In the genomic region with DNA sequence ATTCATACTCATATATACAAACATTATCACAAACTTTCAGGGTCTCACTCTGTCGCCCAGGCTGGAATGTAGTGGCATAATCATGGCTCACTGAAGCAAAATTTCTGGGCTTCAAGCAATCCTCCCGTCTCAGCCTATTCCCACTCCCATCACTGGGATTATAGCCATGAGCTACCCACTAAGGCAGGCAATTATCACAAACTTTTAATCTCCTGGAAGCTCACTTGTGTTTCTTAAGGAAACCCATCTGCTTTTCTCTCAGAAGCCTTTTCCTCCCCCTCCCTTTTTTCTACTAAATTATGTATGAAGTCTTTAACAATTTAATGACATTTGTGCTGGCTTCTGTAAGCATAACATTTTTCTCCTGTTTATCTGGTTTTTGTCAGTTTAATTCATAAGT, we compare ENCODE assay signal across 26 cellular contexts.
"Had no signal": no experiment of that assay in that cellular context is flagged by ENCODE, and none has a peak within 500 bp of the region (broad histone marks: within the 10 kb centered on the region; RNA-seq: fewer than 3 reads in every experiment).

No MANE protein-coding gene starts in this region.

- H3K27ac Mint-ChIP-seq: activated CD4-positive, alpha-beta T cell treated with anti-CD3 and anti-CD28 coated beads, Interleukin-2, amount 10 ng/mL, durations not matched to agents 24 days and 14 days; activated CD8-positive, alpha-beta T cell treated with anti-CD3 and anti-CD28 coated beads for 36 hours; activated naive CD8-positive, alpha-beta T cell treated with anti-CD3 and anti-CD28 coated beads for 36 hours; activated T-cell treated with anti-CD3 and anti-CD28 coated beads, Interleukin-2, amount 50 U/mL, for 72 hours; activated T-helper 17 cell treated with anti-CD3 and anti-CD28 coated beads, Interleukin-2, amount 50 U/mL, for 72 hours had no signal

- H3K9me3 Mint-ChIP-seq: activated CD4-positive, alpha-beta T cell treated with anti-CD3 and anti-CD28 coated beads, Interleukin-2, amount 10 ng/mL, durations not matched to agents 24 days and 14 days; activated naive CD8-positive, alpha-beta T cell treated with anti-CD3 and anti-CD28 coated beads for 36 hours; activated T-helper 17 cell treated with anti-CD3 and anti-CD28 coated beads, Interleukin-2, amount 50 U/mL, for 72 hours; central memory CD8-positive, alpha-beta T cell had no signal

- H3K9me3 ChIP-seq: SJCRH30 had no signal

- ATAC-seq: activated CD8-positive, alpha-beta T cell treated with anti-CD3 and anti-CD28 coated beads for 36 hours; activated T-cell treated with anti-CD3 and anti-CD28 coated beads, Interleukin-2, amount 50 U/mL, for 72 hours; activated T-helper 17 cell treated with anti-CD3 and anti-CD28 coated beads, Interleukin-2, amount 50 U/mL, for 72 hours; Panc1 had no signal

- H3K36me3 Mint-ChIP-seq: activated naive CD8-positive, alpha-beta T cell treated with anti-CD3 and anti-CD28 coated beads for 36 hours had no signal

- H3K4me1 Mint-ChIP-seq: activated T-helper 17 cell treated with anti-CD3 and anti-CD28 coated beads, Interleukin-2, amount 50 U/mL, for 72 hours; central memory CD8-positive, alpha-beta T cell had no signal

- DNase-seq: activated CD4-positive, alpha-beta T cell treated with anti-CD3 and anti-CD28 coated beads, Interleukin-2, amount 10 ng/mL, durations not matched to agents 24 days and 14 days; activated CD4-positive, alpha-beta T cell treated with anti-CD3 and anti-CD28 coated beads, Interleukin-2, amount 50 U/mL, for 4 hours; activated CD8-positive, alpha-beta T cell treated with anti-CD3 and anti-CD28 coated beads for 36 hours; activated effector memory CD4-positive, alpha-beta T cell treated with anti-CD3 and anti-CD28 coated beads, Interleukin-2, amount 50 U/mL, for 16 hours; activated naive CD4-positive, alpha-beta T cell; activated naive CD4-positive, alpha-beta T cell treated with anti-CD3 and anti-CD28 coated beads, Interleukin-2, amount 50 U/mL, for 16 hours; activated naive CD8-positive, alpha-beta T cell treated with anti-CD3 and anti-CD28 coated beads for 36 hours; activated T-cell treated with anti-CD3 and anti-CD28 coated beads, Interleukin-2, amount 50 U/mL, for 1 hour; activated T-cell treated with anti-CD3 and anti-CD28 coated beads, Interleukin-2, amount 50 U/mL, for 72 hours; amniotic stem cell; aorta; brain microvascular endothelial cell; Karpas-422; NCI-H1105; NCI-H1417 treated with DMSO at 0.1 percent for 48 hours; NCI-H187 treated with DMSO at 0.1 percent for 48 hours; NCI-H2081; NCI-H345; NCI-H69; SHP77; SJCRH30; T1000 had no signal

- H3K4me3 ChIP-seq: SJCRH30, SK-N-MC had no signal

- H3K4me1 ChIP-seq: SJCRH30 had no signal

- H3K27ac ChIP-seq: brain microvascular endothelial cell, SJCRH30, SK-N-MC had no signal

- H3K27me3 ChIP-seq: brain microvascular endothelial cell, SJCRH30 had no signal

- H3K36me3 ChIP-seq: brain microvascular endothelial cell, SJCRH30 had no signal

- H3K4me3 Mint-ChIP-seq: activated CD4-positive, alpha-beta T cell treated with anti-CD3 and anti-CD28 coated beads, Interleukin-2, amount 10 ng/mL, durations not matched to agents 24 days and 14 days; activated CD8-positive, alpha-beta T cell treated with anti-CD3 and anti-CD28 coated beads for 36 hours; activated naive CD8-positive, alpha-beta T cell treated with anti-CD3 and anti-CD28 coated beads for 36 hours; activated T-cell treated with anti-CD3 and anti-CD28 coated beads, Interleukin-2, amount 50 U/mL, for 72 hours; activated T-helper 17 cell treated with anti-CD3 and anti-CD28 coated beads, Interleukin-2, amount 50 U/mL, for 72 hours; central memory CD8-positive, alpha-beta T cell had no signal

- H3K27me3 Mint-ChIP-seq: activated CD8-positive, alpha-beta T cell treated with anti-CD3 and anti-CD28 coated beads for 36 hours had no signal
